25 cellular contexts compared by ENCODE assay signal in genomic region chr11:72466410-72466809, GRCh38.
"Had no signal": no experiment of that assay in that cellular context is flagged by ENCODE, and none has a peak within 500 bp of the region (broad histone marks: within the 10 kb centered on the region; RNA-seq: fewer than 3 reads in every experiment).

No MANE protein-coding gene starts in this region.

- H3K27ac ChIP-seq: neural progenitor cell, pancreas, prostate gland, stomach, thoracic aorta, thyroid gland, tibial nerve, upper lobe of left lung, vagina had no signal

- ATAC-seq: naive thymus-derived CD4-positive, alpha-beta T cell; natural killer cell; pancreas; right cardiac atrium; sciatic nerve; stimulated activated effector memory CD8-positive, alpha-beta T cell treated with anti-CD3 and anti-CD28 coated beads, Interleukin-12 subunit alpha, Interleukin-12 subunit beta, amount 100 ng/mL, for 72 hours; stimulated activated naive B cell treated with anti-CD40 and anti-IgM and Interleukin-4, amounts not matched to agents 10 μg/mL and 1 μg/mL and 100 μg/mL, for 72 hours had no signal

- H3K9me3 ChIP-seq: pancreas, prostate gland, stomach, thoracic aorta, thyroid gland, tibial nerve, upper lobe of left lung, vagina had no signal

- H3K27ac Mint-ChIP-seq: naive thymus-derived CD4-positive, alpha-beta T cell; natural killer cell; nephron; neural progenitor cell; stimulated activated effector memory CD8-positive, alpha-beta T cell treated with anti-CD3 and anti-CD28 coated beads, Interleukin-12 subunit alpha, Interleukin-12 subunit beta, amount 100 ng/mL, for 72 hours; stimulated activated naive B cell treated with anti-CD40 and anti-IgM and Interleukin-4, amounts not matched to agents 10 μg/mL and 1 μg/mL and 100 μg/mL, for 72 hours; stimulated activated naive CD8-positive, alpha-beta T cell treated with anti-CD3 and anti-CD28 coated beads, Interleukin-15, Interleukin-2, amounts not matched to agents 100 ng/mL and 50 ng/mL, for 24 hours had no signal

- H3K9ac ChIP-seq: neural progenitor cell had no signal

- H3K27me3 ChIP-seq: pancreas, thyroid gland, upper lobe of left lung, vagina had no signal

- H3K4me3 ChIP-seq: neural progenitor cell, pancreas, prostate gland, stomach, thoracic aorta, thyroid gland, tibial nerve, upper lobe of left lung, vagina had no signal

- H3K9me3 Mint-ChIP-seq: naive thymus-derived CD4-positive, alpha-beta T cell; natural killer cell; nephron; neural progenitor cell; stimulated activated effector memory CD8-positive, alpha-beta T cell treated with anti-CD3 and anti-CD28 coated beads, Interleukin-12 subunit alpha, Interleukin-12 subunit beta, amount 100 ng/mL, for 72 hours; stimulated activated naive B cell treated with anti-CD40 and anti-IgM and Interleukin-4, amounts not matched to agents 10 μg/mL and 1 μg/mL and 100 μg/mL, for 72 hours; stimulated activated naive CD8-positive, alpha-beta T cell treated with anti-CD3 and anti-CD28 coated beads, Interleukin-15, Interleukin-2, amounts not matched to agents 100 ng/mL and 50 ng/mL, for 24 hours had no signal

- H3K36me3 Mint-ChIP-seq: naive thymus-derived CD4-positive, alpha-beta T cell; natural killer cell; neural progenitor cell; stimulated activated effector memory CD8-positive, alpha-beta T cell treated with anti-CD3 and anti-CD28 coated beads, Interleukin-12 subunit alpha, Interleukin-12 subunit beta, amount 100 ng/mL, for 72 hours; stimulated activated naive B cell treated with anti-CD40 and anti-IgM and Interleukin-4, amounts not matched to agents 10 μg/mL and 1 μg/mL and 100 μg/mL, for 72 hours had no signal

- H3K4me2 ChIP-seq: neural progenitor cell had no signal

- H2AFZ ChIP-seq: neural progenitor cell had no signal

- DNase-seq: naive thymus-derived CD4-positive, alpha-beta T cell; natural killer cell; occipital lobe; pancreas; right cardiac atrium; small intestine; stimulated activated CD4-positive, alpha-beta T cell treated with anti-CD3 and anti-CD28 coated beads, Interleukin-15, amount 100 ng/mL, for 24 hours; stimulated activated CD4-positive, alpha-beta T cell treated with anti-CD3 and anti-CD28 coated beads, Interleukin-2, amount 100 ng/mL, for 24 hours; stimulated activated CD4-positive, alpha-beta T cell treated with anti-CD3 and anti-CD28 coated beads, Interleukin-2, amount 100 ng/mL, for 48 hours; stimulated activated CD4-positive, alpha-beta T cell treated with anti-CD3 and anti-CD28 coated beads, Interleukin-4, amount 100 ng/mL, for 24 hours; stimulated activated naive B cell treated with anti-CD40 and anti-IgM and Interleukin-4, amounts not matched to agents 10 μg/mL and 1 μg/mL and 100 μg/mL, for 72 hours; stimulated activated naive CD4-positive, alpha-beta T cell treated with Interleukin-2 at 50 U/mL for 16 hours; stomach; thyroid gland; trophoblast cell; upper lobe of left lung had no signal

- H3K4me3 Mint-ChIP-seq: naive thymus-derived CD4-positive, alpha-beta T cell; natural killer cell; nephron; neural progenitor cell; stimulated activated effector memory CD8-positive, alpha-beta T cell treated with anti-CD3 and anti-CD28 coated beads, Interleukin-12 subunit alpha, Interleukin-12 subunit beta, amount 100 ng/mL, for 72 hours; stimulated activated naive B cell treated with anti-CD40 and anti-IgM and Interleukin-4, amounts not matched to agents 10 μg/mL and 1 μg/mL and 100 μg/mL, for 72 hours; stimulated activated naive CD8-positive, alpha-beta T cell treated with anti-CD3 and anti-CD28 coated beads, Interleukin-15, Interleukin-2, amounts not matched to agents 100 ng/mL and 50 ng/mL, for 24 hours had no signal

- H3K36me3 ChIP-seq: neural progenitor cell, pancreas, prostate gland, stomach, thoracic aorta, thyroid gland, tibial nerve, upper lobe of left lung, vagina had no signal

- H3K4me1 ChIP-seq: pancreas, prostate gland, vagina had no signal
